In genomic region chr2:9717886-9718451, GRCh38 we compare ENCODE assay signal across 29 cellular contexts.
"Had no signal": no experiment of that assay in that cellular context is flagged by ENCODE, and none has a peak within 500 bp of the region (broad histone marks: within the 10 kb centered on the region; RNA-seq: fewer than 3 reads in every experiment).

No MANE protein-coding gene starts in this region.

- H3K9ac ChIP-seq: parathyroid adenoma had no signal

- H3K4me3 ChIP-seq: psoas muscle, sigmoid colon, vagina had no signal

- H2AFZ ChIP-seq: parathyroid adenoma had no signal

- ATAC-seq: activated CD4-positive, alpha-beta T cell treated with anti-CD3 and anti-CD28 coated beads for 36 hours; activated T-cell treated with anti-CD3 and anti-CD28 coated beads, Interleukin-2, amount 50 U/mL, for 72 hours; esophagus mucosa; left cardiac atrium; left ventricle myocardium superior; psoas muscle; stimulated activated memory B cell treated with anti-CD40 and anti-IgM and Interleukin-4, amounts not matched to agents 10 μg/mL and 1 μg/mL and 100 μg/mL, for 72 hours; stimulated activated naive CD8-positive, alpha-beta T cell treated with anti-CD3 and anti-CD28 coated beads, Interleukin-15, amount 100 ng/mL, for 72 hours had no signal

- H3K9me3 ChIP-seq: psoas muscle, sigmoid colon, vagina had no signal

- H3K4me1 ChIP-seq: parathyroid adenoma, psoas muscle, sigmoid colon, vagina had no signal

- FAIRE-seq: astrocyte, keratinocyte, small intestine had no signal

- H3K36me3 ChIP-seq: brain microvascular endothelial cell, sigmoid colon, vagina had no signal

- DNase-seq: activated CD4-positive, alpha-beta T cell treated with anti-CD3 and anti-CD28 coated beads for 36 hours; activated CD4-positive, CD25-positive, alpha-beta regulatory T cell; activated effector memory CD4-positive, alpha-beta T cell treated with Interleukin-2 at 50 U/mL for 16 hours; activated naive CD4-positive, alpha-beta T cell treated with anti-CD3 and anti-CD28 coated beads for 36 hours; activated T-cell treated with anti-CD3 and anti-CD28 coated beads for 4 hours; activated T-cell treated with anti-CD3 and anti-CD28 coated beads, Interleukin-2, amount 50 U/mL, for 72 hours; amniotic stem cell; brain microvascular endothelial cell; cortex of kidney; endodermal cell; foreskin fibroblast; head of caudate nucleus; hippocampal formation; left cardiac atrium; left ventricle myocardium superior; mammary epithelial cell; occipital lobe; psoas muscle; small intestine; stimulated activated CD4-positive, alpha-beta T cell treated with anti-CD3 and anti-CD28 coated beads, Interleukin-4, amount 100 ng/mL, for 24 hours; stimulated activated naive CD8-positive, alpha-beta T cell treated with anti-CD3 and anti-CD28 coated beads, Interleukin-15, amount 100 ng/mL, for 72 hours; substantia nigra had no signal

- H3K27ac ChIP-seq: brain microvascular endothelial cell, parathyroid adenoma, psoas muscle, sigmoid colon, vagina had no signal

- H3K27me3 ChIP-seq: brain microvascular endothelial cell, sigmoid colon, vagina had no signal
